Comparison of ENCODE assay signal across 1 cellular context in the genomic region with DNA sequence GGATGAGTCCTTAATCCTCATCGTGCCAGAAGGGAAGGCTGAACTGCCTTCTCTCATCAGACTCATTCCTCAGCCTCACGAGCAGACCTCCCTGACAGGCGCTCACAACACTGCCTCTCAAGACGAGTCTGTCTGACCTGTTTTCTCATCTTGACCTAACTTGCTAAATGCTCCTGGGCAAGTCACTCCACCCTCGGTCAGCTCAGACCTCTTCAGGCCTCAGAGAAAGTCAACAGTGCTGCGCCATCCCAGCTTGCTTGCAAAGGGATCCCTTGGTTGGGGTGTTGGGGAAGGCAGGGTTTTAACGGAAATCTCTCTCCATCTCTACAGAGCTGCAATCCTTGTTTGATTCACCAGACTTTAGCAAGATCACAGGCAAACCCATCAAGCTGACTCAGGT.
TF ChIP-seq lines count a peak whose summit lies in the region.

No MANE protein-coding gene starts in this region.

TF ChIP-seq in WTC11, 78 proteins besides CTCF, POLR2A, EP300 and RAD21 (continued from another document):
- TF ChIP-seq, protein P1, sequence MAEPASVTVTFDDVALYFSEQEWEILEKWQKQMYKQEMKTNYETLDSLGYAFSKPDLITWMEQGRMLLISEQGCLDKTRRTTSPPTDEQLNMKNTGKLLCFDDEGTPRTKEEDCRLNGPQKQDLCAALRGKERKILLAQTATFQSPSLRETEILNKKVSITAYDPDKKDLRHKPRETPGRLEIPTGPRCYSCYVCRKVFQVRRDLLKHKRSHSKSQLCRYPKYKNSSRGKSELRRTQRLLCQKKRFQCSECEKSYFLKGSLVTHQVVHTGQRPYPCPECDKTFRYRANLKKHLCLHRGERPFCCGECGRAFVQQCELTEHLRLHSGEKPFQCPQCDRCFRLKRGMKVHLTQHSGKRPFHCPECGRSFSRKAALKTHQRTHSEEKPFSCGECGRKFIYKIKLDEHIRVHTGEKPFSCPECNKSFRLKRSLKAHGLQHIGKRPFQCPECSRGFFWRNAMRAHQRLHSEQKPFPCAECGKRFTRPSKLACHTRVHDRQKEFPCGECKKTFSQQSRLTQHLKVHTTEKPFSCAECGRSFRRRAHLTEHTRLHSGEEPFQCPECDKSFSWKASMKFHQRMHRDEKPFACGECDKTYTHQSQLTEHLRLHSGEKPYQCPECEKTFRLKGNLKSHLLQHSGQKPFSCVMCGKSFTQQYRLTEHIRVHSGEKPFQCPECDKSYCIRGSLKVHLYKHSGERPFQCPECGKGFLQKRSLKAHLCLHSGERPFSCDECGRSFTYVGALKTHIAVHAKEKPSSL (CRISPR knock-in tag; conservative IDR thresholded peaks at IDR 0.05), result no peak
- TF ChIP-seq ZNF396 (CRISPR knock-in tag; IDR thresholded peaks at IDR 0.05; ENCODE audit: borderline replicate concordance), result no peak
